13 cellular contexts compared by ENCODE assay signal in the genomic region with DNA sequence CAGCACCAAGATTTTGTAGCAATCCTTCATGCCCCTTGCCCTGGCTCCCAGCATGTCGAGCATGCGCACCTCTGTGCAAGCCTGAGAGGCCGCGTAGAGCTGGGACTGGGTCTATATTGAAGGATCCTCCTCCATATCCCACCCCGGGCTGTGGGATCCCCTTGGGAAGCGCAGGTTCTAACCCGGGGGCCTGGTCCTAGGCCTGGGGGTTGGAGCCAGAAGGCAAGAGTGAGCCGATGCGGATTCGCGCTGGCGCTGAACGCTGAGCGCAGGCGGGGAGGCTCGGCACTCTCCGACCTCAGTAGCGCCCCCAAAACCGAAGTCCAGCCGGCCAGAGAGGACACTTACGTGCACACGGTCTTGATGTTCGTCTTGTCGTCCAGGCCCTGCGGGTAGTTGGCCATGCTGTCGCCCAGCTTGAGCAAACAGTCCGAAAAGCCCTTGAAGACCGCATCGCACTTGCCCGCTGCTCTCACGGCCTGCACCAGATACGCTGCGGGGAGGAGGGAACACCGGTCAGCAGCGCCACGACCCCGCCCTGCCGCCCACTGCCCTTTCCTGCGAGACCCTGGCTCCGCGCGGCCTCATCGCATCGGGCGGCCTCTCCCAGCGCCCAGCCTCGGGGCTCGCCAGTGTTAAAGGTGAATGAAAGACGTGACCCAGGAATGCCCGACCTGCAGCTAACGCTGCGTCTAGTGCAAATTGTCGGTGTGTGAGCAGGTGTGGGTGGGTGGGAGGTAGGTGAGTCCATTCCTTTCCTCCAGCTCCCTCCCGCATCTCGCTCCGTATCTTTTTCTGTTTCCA. TPM values are rescaled to one million over a fixed set of nuclear protein-coding genes. Genes with fewer than 3 reads are reported as not detected.
DNase-seq lines count a peak whose midpoint lies in the region; ATAC-seq and TF ChIP-seq lines count a peak whose summit lies in the region.
"Had no signal": no experiment of that assay in that cellular context is flagged by ENCODE, and none has a peak within 500 bp of the region (broad histone marks: within the 10 kb centered on the region; RNA-seq: fewer than 3 reads in every experiment).

No MANE protein-coding gene starts in this region.

- POLR2A ChIA-PET in SK-N-SH (lab: Yijun Ruan, JAX) = no interaction called here

- peaks cover 0 to 5% of the 10 kb centered on the region in 2 donors for H3K9me3 Mint-ChIP-seq in activated T-cell treated with anti-CD3 and anti-CD28 coated beads, Interleukin-2, amount 50 U/mL, for 72 hours

- H3K4me2 ChIP-seq in SK-N-SH (peak overlapping the region; percentile 71; the same call in 1 of the 2 replicates), hepatocyte (peak overlapping the region; percentile 73)

- H3K9ac ChIP-seq in SK-N-SH (no peak overlapping the region), skeletal muscle tissue (ENCODE audit: low read depth in 1 of 3, low read length in 3 of 3) (no peak overlapping the region), colonic mucosa (ENCODE audit: low read depth in 2 of 2, low read length in 2 of 2) (no peak overlapping the region)

- WGBS in SK-N-SH (ENCODE audit: low lambda C conversion rate) = 60% methylated on average over 33 of the region's 56 CpGs
- WGBS in hepatocyte (ENCODE audit: low lambda C conversion rate, missing lambda C conversion rate) = 3% methylated on average over 55 of the region's 56 CpGs

- no peak overlapping the region for H3K4me3 ChIP-seq in SK-N-SH (ENCODE audit: low read depth in 2 of 2, low read length in 1 of 2)
- H3K4me3 ChIP-seq in hepatocyte = no peak overlapping the region
- peak overlapping the region; percentile 36 to 58 (median 49) for H3K4me3 ChIP-seq in skeletal muscle tissue (ENCODE audit: low read length in 3 of 3)
- no peak overlapping the region for H3K4me3 ChIP-seq in colonic mucosa
- no peak overlapping the region for H3K4me3 ChIP-seq in lower lobe of right lung

- no peak for TF ChIP-seq RAD21 in SK-N-SH (IDR thresholded peaks at IDR 0.05; ENCODE audit: low read length)

- H4K20me1 ChIP-seq in SK-N-SH (ENCODE audit: insufficient read depth) (no peaks in the 10 kb centered on the region), hepatocyte (ENCODE audit: insufficient read depth, poor library complexity, severe bottlenecking) (no peaks in the 10 kb centered on the region)

- intact Hi-C loops in colonic mucosa (cut with DNase I) (no loop called here), lower lobe of right lung (cut with DNase I) (no loop called here)

- H3K9me3 ChIP-seq in SK-N-SH = no peaks in the 10 kb centered on the region
- H3K9me3 ChIP-seq in hepatocyte (ENCODE audit: low read depth) = no peaks in the 10 kb centered on the region
- H3K9me3 ChIP-seq in skeletal muscle tissue (ENCODE audit: control insufficient read depth in 3 of 3, low read length in 3 of 3) = peaks cover 0 to 6% (median 0%) of the 10 kb centered on the region in 3 donors
- H3K9me3 ChIP-seq in colonic mucosa = no peaks in the 10 kb centered on the region
- H3K9me3 ChIP-seq in lower lobe of right lung = no peaks in the 10 kb centered on the region

- H3K4me3 Mint-ChIP-seq in activated T-cell treated with anti-CD3 and anti-CD28 coated beads, Interleukin-2, amount 50 U/mL, for 72 hours = peak overlapping the region; percentile 89 to 94

- peaks cover 3 to 11% of the 10 kb centered on the region in 2 experiments; a peak in 2 of 4 replicates for H3K4me1 ChIP-seq in SK-N-SH (ENCODE audit: control insufficient read depth in 1 of 2, insufficient read depth in 2 of 2, low read depth in 1 of 2, low read length in 1 of 2)
- H3K4me1 ChIP-seq in hepatocyte (ENCODE audit: insufficient read depth) = peaks cover 22% of the 10 kb centered on the region
- H3K4me1 ChIP-seq in skeletal muscle tissue (ENCODE audit: control insufficient read depth in 3 of 3, insufficient read depth in 3 of 3, low read length in 3 of 3) = peaks cover 31 to 46% (median 42%) of the 10 kb centered on the region in 3 donors
- H3K4me1 ChIP-seq in colonic mucosa = peaks cover 8% of the 10 kb centered on the region
- H3K4me1 ChIP-seq in lower lobe of right lung = peaks cover 46% of the 10 kb centered on the region

- H2AFZ ChIP-seq in SK-N-SH (ENCODE audit: low read depth) = no peak overlapping the region
- H2AFZ ChIP-seq in hepatocyte = peak overlapping the region; percentile 60

- CTCF ChIA-PET in SK-N-SH (lab: Yijun Ruan, JAX) = interaction anchor here (3.2 kb wide), 1 partner anchor 531 kb away, joined by 18 read pairs; no protein-coding TSS in a partner anchor

- H3K79me2 ChIP-seq in SK-N-SH (ENCODE audit: insufficient read depth) = no peaks in the 10 kb centered on the region
- no peaks in the 10 kb centered on the region for H3K79me2 ChIP-seq in hepatocyte

- H3K27ac ChIP-seq in SK-N-SH (ENCODE audit: low read depth in 2 of 2, low read length in 1 of 2) (no peak overlapping the region), hepatocyte (no peak overlapping the region), skeletal muscle tissue (ENCODE audit: low read depth, low read length) (peak overlapping the region; percentile 68), colonic mucosa (no peak overlapping the region), lower lobe of right lung (no peak overlapping the region)
- H3K27ac ChIP-seq: 22Rv1, SK-N-MC had no signal

- H3K9me2 ChIP-seq in SK-N-SH (no peaks in the 10 kb centered on the region), hepatocyte (replicated peaks; ENCODE audit: insufficient read depth) (no peaks in the 10 kb centered on the region)

- TF ChIP-seq EP300 in SK-N-SH (IDR thresholded peaks at IDR 0.05; ENCODE audit: borderline replicate concordance in 1 of 2, low read depth in 1 of 2, low read length in 1 of 2) = no peak

- H3K27me3 ChIP-seq in SK-N-SH (ENCODE audit: insufficient read depth) (peaks cover 73% of the 10 kb centered on the region), hepatocyte (peaks cover 100% of the 10 kb centered on the region), skeletal muscle tissue (ENCODE audit: control insufficient read depth in 3 of 3, insufficient read depth in 3 of 3, low read length in 3 of 3) (peaks cover 93 to 99% (median 98%) of the 10 kb centered on the region in 3 donors), colonic mucosa (peaks cover 99% of the 10 kb centered on the region), lower lobe of right lung (ENCODE audit: low read depth) (peaks cover 99% of the 10 kb centered on the region)

- H3K4me1 Mint-ChIP-seq in activated T-cell treated with anti-CD3 and anti-CD28 coated beads, Interleukin-2, amount 50 U/mL, for 72 hours (ENCODE audit: low read depth) = peaks cover 81% of the 10 kb centered on the region

- DNase-seq in SK-N-SH (no peak), hepatocyte (ENCODE audit: low spot score) (no peak), foreskin melanocyte (no peak), colonic mucosa (no peak), lower lobe of right lung (no peak)
- DNase-seq in activated T-cell treated with anti-CD3 and anti-CD28 coated beads, Interleukin-2, amount 50 U/mL, for 72 hours = no peak
- DNase-seq: effector CD4-positive, alpha-beta T cell; Kasumi-1; NCI-H510A had no signal

- peaks cover 17 to 18% of the 10 kb centered on the region in 2 donors for H3K36me3 Mint-ChIP-seq in activated T-cell treated with anti-CD3 and anti-CD28 coated beads, Interleukin-2, amount 50 U/mL, for 72 hours (ENCODE audit: insufficient read depth in 2 of 2)

- TF ChIP-seq CTCF in SK-N-SH (IDR thresholded peaks at IDR 0.05) (no peak), hepatocyte (IDR thresholded peaks at IDR 0.05; ENCODE audit: poor library complexity) (no peak), colonic mucosa (IDR thresholded peaks at IDR 0.05) (no peak), lower lobe of right lung (IDR thresholded peaks at IDR 0.05) (no peak)

- no peak for ATAC-seq in SK-N-SH treated with all-trans-retinoic acid at 6 μM for 48 hours
- ATAC-seq in activated T-cell treated with anti-CD3 and anti-CD28 coated beads, Interleukin-2, amount 50 U/mL, for 72 hours (replicated peaks in 1 of 2) = peak; percentile 21 to 25
- ATAC-seq in lower lobe of right lung = no peak

- peaks cover 93% of the 10 kb centered on the region for H3K27me3 Mint-ChIP-seq in activated T-cell treated with anti-CD3 and anti-CD28 coated beads, Interleukin-2, amount 50 U/mL, for 72 hours (ENCODE audit: low read depth)

- H3F3A ChIP-seq in SK-N-SH (replicated peaks; ENCODE audit: insufficient read depth) = no peaks in the 10 kb centered on the region

- H3K27ac Mint-ChIP-seq in activated T-cell treated with anti-CD3 and anti-CD28 coated beads, Interleukin-2, amount 50 U/mL, for 72 hours = no peak overlapping the region

- H3K36me3 ChIP-seq in SK-N-SH (replicated peaks in 1 of 2; ENCODE audit: control insufficient read depth in 1 of 2, insufficient read depth in 2 of 2, low read length in 1 of 2) (no peaks in the 10 kb centered on the region), hepatocyte (replicated peaks; ENCODE audit: insufficient read depth, low read depth) (no peaks in the 10 kb centered on the region), skeletal muscle tissue (ENCODE audit: control insufficient read depth in 3 of 3, insufficient read depth in 3 of 3, low read length in 3 of 3) (no peaks in the 10 kb centered on the region), colonic mucosa (no peaks in the 10 kb centered on the region), lower lobe of right lung (no peaks in the 10 kb centered on the region)

TF ChIP-seq in SK-N-SH, 30 proteins besides CTCF, POLR2A, EP300 and RAD21:
- TF ChIP-seq FOXM1 (IDR thresholded peaks at IDR 0.05; ENCODE audit: low read depth) (no peak), TCF12 (IDR thresholded peaks at IDR 0.05) (no peak), NRF1 (IDR thresholded peaks at IDR 0.05; ENCODE audit: low read depth, low read length) (peak; percentile 29; the same call in 1 of the 2 replicates)

TF ChIP-seq in SK-N-SH treated with all-trans-retinoic acid at 6 μM for 48 hours, 23 proteins besides CTCF, POLR2A, EP300 and RAD21 (continues in another document):
- TF ChIP-seq OSR1 (CRISPR knock-in tag; IDR thresholded peaks at IDR 0.05) = no peak
- TF ChIP-seq TCF4 (CRISPR knock-in tag; IDR thresholded peaks at IDR 0.05; ENCODE audit: borderline replicate concordance) = no peak

RNA-seq across cellular contexts. Expression of a gene that starts 4.5 kb away (rescaled TPM):
- polyA plus RNA-seq in SK-N-SH (2012; rRNA removed) (8.5 and 8.9 TPM in 2 replicates), hepatocyte (not detected in 2 replicates)
- 10.5 and 10.9 TPM in 2 replicates for polyA plus RNA-seq in SK-N-SH (2012; cell fraction: cytosol; rRNA removed)
- 9.7 and 10.7 TPM in 2 replicates for polyA plus RNA-seq in SK-N-SH (2012; cell fraction: nucleus; rRNA removed)
- 1 to 10 TPM; 2.5 to 3.3 TPM for total RNA-seq in activated T-cell treated with anti-CD3 and anti-CD28 coated beads, Interleukin-2, amount 50 U/mL, for 72 hours
- total RNA-seq in hepatocyte (not detected in 2 replicates), skeletal muscle tissue (13.6 TPM), colonic mucosa (1 to 10 TPM; 1.6 to 4.5 TPM), lower lobe of right lung (15.0 TPM)

Comparison
In these comparisons a context has a peak if more than half of its experiments do, and no peak if none do; other contexts are left out.
1. H3K4me3 ChIP-seq: peak in skeletal muscle tissue (3 of 3); none in SK-N-SH (0 of 2), hepatocyte (single experiment), colonic mucosa (single experiment) and lower lobe of right lung (single experiment).
2. ATAC-seq: peak in activated T-cell treated with anti-CD3 and anti-CD28 coated beads, Interleukin-2, amount 50 U/mL, for 72 hours (2 of 2); none in SK-N-SH treated with all-trans-retinoic acid at 6 μM for 48 hours (single experiment) and lower lobe of right lung (0 of 2).